Comparison of ENCODE assay signal across 10 cellular contexts in genomic region chr7:98137826-98138151, GRCh38. TPM values are rescaled to one million over a fixed set of nuclear protein-coding genes. Genes with fewer than 3 reads are reported as not detected.
DNase-seq lines count a peak whose midpoint lies in the region; ATAC-seq and TF ChIP-seq lines count a peak whose summit lies in the region.
"Had no signal": no experiment of that assay in that cellular context is flagged by ENCODE, and none has a peak within 500 bp of the region (broad histone marks: within the 10 kb centered on the region; RNA-seq: fewer than 3 reads in every experiment).

No MANE protein-coding gene starts in this region.

- intact Hi-C loops in stomach (cut with DNase I; ENCODE audit: low total_unique reads) = no loop called here

- H3K36me3 ChIP-seq in stomach = peaks cover 16 to 56% (median 43%) of the 10 kb centered on the region in 4 donors

- WGBS in stomach, 5 donors = 77 to 94% (median 89%) methylated on average over 4 of the region's 4 CpGs

- ATAC-seq in GM19397 (IDR thresholded peaks at IDR 0.05; ENCODE audit: unreplicated experiment) (peak; percentile 72), HG03064 (IDR thresholded peaks at IDR 0.05; ENCODE audit: low read depth, unreplicated experiment) (peak; percentile 57)

- H3K4me1 ChIP-seq in stomach = peaks cover 22 to 48% (median 32%) of the 10 kb centered on the region in 4 donors

- no peak for TF ChIP-seq EP300 in stomach (IDR thresholded peaks at IDR 0.05)

- H3K4me3 ChIP-seq in stomach = no peak overlapping the region
- H3K4me3 ChIP-seq: pancreas had no signal

- no peaks in the 10 kb centered on the region for H3K9me3 ChIP-seq in stomach
- H3K9me3 ChIP-seq: pancreas had no signal

- no peak for TF ChIP-seq CTCF in stomach (IDR thresholded peaks at IDR 0.05)

- H3K27ac ChIP-seq in stomach = no peak overlapping the region
- H3K27ac ChIP-seq: pancreas had no signal

- DNase-seq in CD1c-positive myeloid dendritic cell (ENCODE audit: extremely low spot score) = peak; percentile 90
- DNase-seq in SIG-M5 treated with dmso at 0.1 percent for 504 hours (lab: John Stamatoyannopoulos, UW; ENCODE audit: unreplicated experiment) = peak; percentile 91
- DNase-seq in LoVo (ENCODE audit: low spot score) = no peak
- DNase-seq in stomach = no peak
- no peak for DNase-seq in cerebellum (ENCODE audit: low spot score)
- DNase-seq in NCI-H524 treated with DMSO at 0.1 percent for 48 hours (lab: John Stamatoyannopoulos, UW) = no peak
- DNase-seq: CD4-positive, CD25-positive, alpha-beta regulatory T cell; pancreas had no signal

- H3K27me3 ChIP-seq in stomach = no peaks in the 10 kb centered on the region
- H3K27me3 ChIP-seq: pancreas had no signal

- no peak for TF ChIP-seq POLR2A in stomach (IDR thresholded peaks at IDR 0.05)

RNA-seq across cellular contexts. Expression of gene LMTK2, which starts 31.1 kb away (rescaled TPM):
- total RNA-seq in stomach (10 to 100 TPM; 18.2 to 42.6 (median 20.6) TPM), cerebellum (29.9 TPM)
- polyA plus RNA-seq in stomach = 1 to 10 TPM; 1.4 to 3.6 (median 1.7) TPM

Comparison
In these comparisons a context has a peak if more than half of its experiments do, and no peak if none do; other contexts are left out.
1. DNase-seq: peak in CD1c-positive myeloid dendritic cell (single experiment) and SIG-M5 treated with dmso at 0.1 percent for 504 hours (single experiment); none in LoVo (single experiment), stomach (single experiment), cerebellum (single experiment) and NCI-H524 treated with DMSO at 0.1 percent for 48 hours (single experiment).